ENCODE assay signal across 16 cellular contexts in the genomic region with DNA sequence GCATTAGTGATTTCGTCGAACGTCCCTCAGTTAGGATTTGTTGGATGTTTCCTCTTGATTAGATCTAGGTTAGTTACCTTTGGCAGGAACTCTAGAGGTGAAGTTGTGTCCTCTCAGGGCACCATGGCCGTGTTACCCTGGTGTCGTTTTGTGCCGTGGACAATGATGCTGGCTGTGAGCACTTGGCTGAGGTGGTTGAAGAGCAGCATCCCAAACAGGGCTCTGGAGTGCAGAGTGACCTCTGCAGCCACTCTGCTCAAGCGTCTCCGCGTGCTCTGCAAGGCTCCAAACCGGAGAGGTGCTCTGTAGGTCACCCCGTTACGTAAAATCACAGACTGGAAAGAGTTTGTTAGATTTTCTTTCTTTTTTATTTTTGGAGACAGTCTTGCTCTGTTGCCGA. TPM values are rescaled to one million over a fixed set of nuclear protein-coding genes. Genes with fewer than 3 reads are reported as not detected.
A peak's percentile ranks its signal among the peaks of the same experiment; 100 is the strongest.
DNase-seq lines count a peak whose midpoint lies in the region; ATAC-seq and TF ChIP-seq lines count a peak whose summit lies in the region.
"Had no signal": no experiment of that assay in that cellular context is flagged by ENCODE, and none has a peak within 500 bp of the region (broad histone marks: within the 10 kb centered on the region; RNA-seq: fewer than 3 reads in every experiment).

No MANE protein-coding gene starts in this region.

- no peak for ATAC-seq in CD4-positive, CD25-positive, alpha-beta regulatory T cell (ENCODE audit: low read depth in 2 of 2)
- ATAC-seq in psoas muscle (no peak), GM21360 (IDR thresholded peaks at IDR 0.05; ENCODE audit: unreplicated experiment) (no peak), GM21381 (IDR thresholded peaks at IDR 0.05; ENCODE audit: unreplicated experiment) (no peak)

- peak overlapping the region in 2 of 3 donors; percentile 34 to 36 for H3K27ac Mint-ChIP-seq in CD4-positive, CD25-positive, alpha-beta regulatory T cell
- H3K27ac Mint-ChIP-seq: activated naive CD8-positive, alpha-beta T cell treated with anti-CD3 and anti-CD28 coated beads for 36 hours; memory B cell; stimulated activated effector memory CD8-positive, alpha-beta T cell treated with anti-CD3 and anti-CD28 coated beads, Interleukin-12 subunit alpha, Interleukin-12 subunit beta, amount 100 ng/mL, for 72 hours had no signal

- H3K4me3 Mint-ChIP-seq in CD4-positive, CD25-positive, alpha-beta regulatory T cell = no peak overlapping the region
- H3K4me3 Mint-ChIP-seq: activated naive CD8-positive, alpha-beta T cell treated with anti-CD3 and anti-CD28 coated beads for 36 hours; memory B cell; stimulated activated effector memory CD8-positive, alpha-beta T cell treated with anti-CD3 and anti-CD28 coated beads, Interleukin-12 subunit alpha, Interleukin-12 subunit beta, amount 100 ng/mL, for 72 hours had no signal

- peaks cover 16% of the 10 kb centered on the region for H3K4me1 ChIP-seq in CD4-positive, CD25-positive, alpha-beta regulatory T cell (ENCODE audit: control insufficient read depth, insufficient read depth, low read length, poor library complexity, severe bottlenecking)
- peaks cover 76% of the 10 kb centered on the region for H3K4me1 ChIP-seq in left ventricle myocardium inferior
- peaks cover 55% of the 10 kb centered on the region for H3K4me1 ChIP-seq in psoas muscle

- no peak overlapping the region for H3K4me3 ChIP-seq in CD4-positive, CD25-positive, alpha-beta regulatory T cell (ENCODE audit: low read depth, low read length)
- H3K4me3 ChIP-seq in left ventricle myocardium inferior = no peak overlapping the region
- H3K4me3 ChIP-seq in psoas muscle = no peak overlapping the region
- H3K4me3 ChIP-seq: K562 had no signal

- TF ChIP-seq CTCF in VCaP (conservative IDR thresholded peaks at IDR 0.05) (no peak), left ventricle myocardium inferior (IDR thresholded peaks at IDR 0.05; ENCODE audit: borderline replicate concordance) (no peak), psoas muscle (IDR thresholded peaks at IDR 0.05) (no peak)

- no peaks in the 10 kb centered on the region for H3K9me3 Mint-ChIP-seq in CD4-positive, CD25-positive, alpha-beta regulatory T cell
- H3K9me3 Mint-ChIP-seq: activated naive CD8-positive, alpha-beta T cell treated with anti-CD3 and anti-CD28 coated beads for 36 hours; memory B cell; stimulated activated effector memory CD8-positive, alpha-beta T cell treated with anti-CD3 and anti-CD28 coated beads, Interleukin-12 subunit alpha, Interleukin-12 subunit beta, amount 100 ng/mL, for 72 hours had no signal

- no peaks in the 10 kb centered on the region for H3K36me3 ChIP-seq in CD4-positive, CD25-positive, alpha-beta regulatory T cell (ENCODE audit: control insufficient read depth, insufficient read depth, low read length)
- H3K36me3 ChIP-seq in left ventricle myocardium inferior = no peaks in the 10 kb centered on the region
- no peaks in the 10 kb centered on the region for H3K36me3 ChIP-seq in psoas muscle (ENCODE audit: insufficient read depth in 1 of 2, low read depth in 1 of 2)
- H3K36me3 ChIP-seq: neutrophil had no signal

- no peaks in the 10 kb centered on the region for H3K27me3 Mint-ChIP-seq in CD4-positive, CD25-positive, alpha-beta regulatory T cell
- H3K27me3 Mint-ChIP-seq: activated naive CD8-positive, alpha-beta T cell treated with anti-CD3 and anti-CD28 coated beads for 36 hours; memory B cell had no signal

- WGBS in psoas muscle, 3 donors = 69 to 83% (median 73%) methylated on average over 13 of the region's 13 CpGs

- H3K4me1 Mint-ChIP-seq in CD4-positive, CD25-positive, alpha-beta regulatory T cell = peaks cover 6 to 46% (median 26%) of the 10 kb centered on the region in 4 donors

- H3K27ac ChIP-seq in CD4-positive, CD25-positive, alpha-beta regulatory T cell (ENCODE audit: insufficient read depth, low read length, poor library complexity, severe bottlenecking) = no peak overlapping the region
- H3K27ac ChIP-seq in VCaP = peak overlapping the region; percentile 64
- H3K27ac ChIP-seq in left ventricle myocardium inferior (replicated peaks) = peak overlapping the region; percentile 75
- H3K27ac ChIP-seq in psoas muscle = peak overlapping the region; percentile 78
- H3K27ac ChIP-seq: foreskin keratinocyte had no signal

- no peaks in the 10 kb centered on the region for H3K36me3 Mint-ChIP-seq in CD4-positive, CD25-positive, alpha-beta regulatory T cell
- H3K36me3 Mint-ChIP-seq: stimulated activated effector memory CD8-positive, alpha-beta T cell treated with anti-CD3 and anti-CD28 coated beads, Interleukin-12 subunit alpha, Interleukin-12 subunit beta, amount 100 ng/mL, for 72 hours had no signal

- no peaks in the 10 kb centered on the region for H3K27me3 ChIP-seq in CD4-positive, CD25-positive, alpha-beta regulatory T cell (ENCODE audit: control insufficient read depth, insufficient read depth, low read length)
- H3K27me3 ChIP-seq in left ventricle myocardium inferior (ENCODE audit: low read depth) = no peaks in the 10 kb centered on the region
- no peaks in the 10 kb centered on the region for H3K27me3 ChIP-seq in psoas muscle (ENCODE audit: insufficient read depth in 3 of 3, low read length in 2 of 3)
- H3K27me3 ChIP-seq: foreskin keratinocyte, neutrophil had no signal

- no peaks in the 10 kb centered on the region for H3K9me3 ChIP-seq in CD4-positive, CD25-positive, alpha-beta regulatory T cell (ENCODE audit: control insufficient read depth in 2 of 2, low read length in 2 of 2)
- no peaks in the 10 kb centered on the region for H3K9me3 ChIP-seq in left ventricle myocardium inferior (replicated peaks)
- peaks cover under 1% of the 10 kb centered on the region for H3K9me3 ChIP-seq in psoas muscle
- H3K9me3 ChIP-seq: neutrophil had no signal

- no peak for DNase-seq in CD4-positive, CD25-positive, alpha-beta regulatory T cell
- DNase-seq in left ventricle myocardium inferior = no peak
- no peak for DNase-seq in psoas muscle
- no peak for DNase-seq in amygdala (lab: John Stamatoyannopoulos, UW)
- no peak for DNase-seq in glomerular visceral epithelial cell (ENCODE audit: extremely low spot score)
- DNase-seq: activated naive CD8-positive, alpha-beta T cell treated with anti-CD3 and anti-CD28 coated beads for 36 hours; activated T-cell treated with anti-CD3 and anti-CD28 coated beads, Interleukin-2, amount 50 U/mL, for 1 hour; cerebellar nuclear complex had no signal

- intact Hi-C loops in left ventricle myocardium inferior (cut with micrococcal nuclease) = loop anchor here (10.0 kb wide), 1 partner anchor 58 kb away; no protein-coding TSS in a partner anchor
- intact Hi-C loops in psoas muscle (cut with DNase I) = loop anchor here (5.0 to 10.0 kb wide), 3 partner anchors 60 to 200 kb away; a partner anchor contains a TSS

RNA-seq across cellular contexts. Expression of a gene that starts 33.0 kb away (rescaled TPM):
- 55.6 TPM for total RNA-seq in CD4-positive, CD25-positive, alpha-beta regulatory T cell
- 1 to 10 TPM; 2.2 to 4.9 (median 3.8) TPM for polyA plus RNA-seq in CD4-positive, CD25-positive, alpha-beta regulatory T cell
- total RNA-seq in left ventricle myocardium inferior = 41.6 TPM
- total RNA-seq in psoas muscle = 10 to 100 TPM; 53.6 to 91.6 (median 66.2) TPM
- 10 to 100 TPM; 38.9 to 96.4 (median 45.9) TPM for polyA plus RNA-seq in psoas muscle
